In the genomic region with DNA sequence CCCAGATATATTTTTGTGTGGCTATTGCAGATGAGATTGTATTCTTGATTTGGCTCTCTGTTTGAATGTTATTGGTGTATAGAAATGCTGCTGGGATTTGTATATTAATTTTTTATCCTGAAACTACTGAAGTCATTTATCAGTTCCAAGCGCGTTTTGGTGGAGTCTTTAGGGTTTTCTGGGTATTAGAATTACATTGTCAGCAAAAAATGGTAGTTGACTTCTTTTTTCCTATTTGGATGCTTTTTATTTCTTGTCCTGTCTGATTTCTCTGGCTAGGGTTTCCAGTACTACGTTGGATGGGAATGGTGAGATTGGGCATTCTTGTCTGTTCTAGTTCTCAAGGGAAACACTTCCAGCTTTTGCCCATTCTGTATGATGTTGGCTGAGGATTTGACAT, we compare ENCODE assay signal across 1 cellular context.
TF ChIP-seq lines count a peak whose summit lies in the region.

No MANE protein-coding gene starts in this region.

TF ChIP-seq in K562, 482 proteins besides CTCF, POLR2A, EP300 and RAD21 (continued from another document):
- peak; percentile 90 for TF ChIP-seq ZNF316 (IDR thresholded peaks at IDR 0.05)
- peak; percentile 68 for TF ChIP-seq MAFG (tag; conservative IDR thresholded peaks at IDR 0.05)
- peak; percentile 79 for TF ChIP-seq C11orf30 (IDR thresholded peaks at IDR 0.05; ENCODE audit: low read depth)
- no peak for TF ChIP-seq CBX8 (IDR thresholded peaks at IDR 0.05; ENCODE audit: borderline replicate concordance, extremely low read depth, low read depth, low read length, poor library complexity, severe bottlenecking)
- TF ChIP-seq ZNF253 (CRISPR knock-in tag; conservative IDR thresholded peaks at IDR 0.05), result no peak
- no peak for TF ChIP-seq GABPB1 (CRISPR knock-in tag; IDR thresholded peaks at IDR 0.05)
- peak; percentile 85 for TF ChIP-seq MAFF (IDR thresholded peaks at IDR 0.05; ENCODE audit: low read length)
